Comparison of ENCODE assay signal across 8 cellular contexts in the genomic region with DNA sequence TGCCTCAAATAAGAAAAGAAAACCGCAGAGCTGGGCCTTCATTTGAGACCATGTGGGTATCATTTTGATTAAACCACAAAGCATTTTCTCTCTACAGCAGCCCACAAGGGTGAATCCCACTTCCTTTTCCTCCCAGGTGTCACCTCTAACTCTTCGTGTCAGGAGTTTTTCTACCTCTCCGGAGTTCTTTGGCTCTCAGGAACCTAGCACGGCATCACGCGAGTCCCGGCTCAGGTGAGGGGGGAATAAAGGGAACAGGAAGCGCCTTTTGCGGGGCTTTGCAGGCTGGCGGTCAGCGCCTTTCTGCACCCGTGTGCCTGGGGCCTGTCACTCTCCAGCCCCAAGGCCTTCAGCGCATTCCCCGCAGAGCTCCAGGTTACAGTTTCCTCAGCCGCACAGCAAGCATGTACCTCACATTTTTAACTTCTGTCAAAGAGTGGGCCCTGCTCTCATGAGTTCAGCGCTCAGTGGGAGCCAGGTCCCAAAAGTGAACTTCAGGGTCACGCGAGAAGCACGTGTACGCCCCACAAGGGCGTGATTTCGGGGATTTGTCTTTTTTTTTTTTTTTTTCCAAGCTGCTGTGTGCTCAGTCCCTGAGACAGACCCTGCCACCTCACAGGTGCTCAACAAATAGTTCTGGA. TPM values are rescaled to one million over a fixed set of nuclear protein-coding genes. Genes with fewer than 3 reads are reported as not detected.
DNase-seq lines count a peak whose midpoint lies in the region; ATAC-seq, FAIRE-seq and TF ChIP-seq lines count a peak whose summit lies in the region.

No MANE protein-coding gene starts in this region.

- no peak for TF ChIP-seq RAD21 in GM12878 (IDR thresholded peaks at IDR 0.05; ENCODE audit: insufficient read depth, low read depth, low read length)

- H4K20me1 ChIP-seq in BLaER1 (no peaks in the 10 kb centered on the region), GM12878 (ENCODE audit: control insufficient read depth, insufficient read depth) (no peaks in the 10 kb centered on the region)

- no peaks in the 10 kb centered on the region for H3K36me3 ChIP-seq in BLaER1
- H3K36me3 ChIP-seq in GM12878 (ENCODE audit: control insufficient read depth in 2 of 2, insufficient read depth in 2 of 2, low read length in 1 of 2) = no peaks in the 10 kb centered on the region

- H3K9ac ChIP-seq in BLaER1 (peak overlapping the region; percentile 74), GM12878 (ENCODE audit: control insufficient read depth, insufficient read depth, low read length) (peak overlapping the region; percentile 72)

- TF ChIP-seq CTCF in GM12878 (IDR thresholded peaks at IDR 0.05 in 2 of 3, conservative IDR thresholded peaks at IDR 0.05 in 1 of 3; ENCODE audit: control insufficient read depth in 2 of 3, extremely low read depth in 1 of 3, insufficient read depth in 1 of 3, low read depth in 3 of 3, low read length in 3 of 3) = no peak

- ATAC-seq in GM19324 (IDR thresholded peaks at IDR 0.05; ENCODE audit: low FRiP score, unreplicated experiment) (peak; percentile 23), HG03442 (IDR thresholded peaks at IDR 0.05; ENCODE audit: unreplicated experiment) (peak; percentile 17), SK-N-SH treated with all-trans-retinoic acid at 6 μM for 48 hours (peak; percentile 56), GM12878 (peak; percentile 55)

- FAIRE-seq in GM12878 (lab: Jason Lieb, UNC) = no peak

- RAD21 ChIA-PET in GM12878 (lab: Charles Lee; ENCODE audit: unreplicated experiment) = interaction anchor here (0.6 to 3.9 kb wide), 11 partner anchors 38 to 291 kb away, joined by 3 to 23 read pairs (median 5); no protein-coding TSS in a partner anchor

- CTCF ChIA-PET in GM12878 (lab: Yijun Ruan, JAX) = interaction anchor here (0.6 to 7.6 kb wide), 16 partner anchors 14 to 280 kb away, joined by 3 to 57 read pairs (median 5); a partner anchor contains a TSS

- peaks cover 37% of the 10 kb centered on the region for H3K4me1 ChIP-seq in BLaER1
- peaks cover 17% of the 10 kb centered on the region for H3K4me1 ChIP-seq in GM12878 (ENCODE audit: control insufficient read depth, insufficient read depth, low read length)

- H3K9me3 ChIP-seq in BLaER1 (no peaks in the 10 kb centered on the region), GM12878 (replicated peaks; ENCODE audit: control insufficient read depth, insufficient read depth, low read length) (no peaks in the 10 kb centered on the region)

- SMC1A ChIA-PET in GM12878 (lab: Charles Lee; ENCODE audit: uncharacterized antibody, unreplicated experiment) = interaction anchor here (1.0 to 5.5 kb wide), 16 partner anchors 11 to 266 kb away, joined by 3 to 19 read pairs (median 4); no protein-coding TSS in a partner anchor

- BruUV-seq in GM12878 (replicated peaks; lab: Mats Ljungman, UMichigan) = TSS peak; percentile 66

- H3K79me2 ChIP-seq in GM12878 (ENCODE audit: control insufficient read depth, insufficient read depth, low read length) = no peaks in the 10 kb centered on the region

- H3K27me3 ChIP-seq in BLaER1 (no peaks in the 10 kb centered on the region), GM12878 (replicated peaks in 1 of 2; ENCODE audit: control insufficient read depth in 2 of 2, insufficient read depth in 2 of 2, low read length in 1 of 2) (no peaks in the 10 kb centered on the region)

- peak in 1 of 2 experiments; percentile 19; a peak in 1 of 4 replicates for TF ChIP-seq EP300 in GM12878 (IDR thresholded peaks at IDR 0.05; ENCODE audit: borderline replicate concordance in 1 of 2, control insufficient read depth in 1 of 2, low read depth in 2 of 2, low read length in 2 of 2)

- peak; percentile 55 for DNase-seq in GM12878 (ENCODE audit: low read depth, low spot score)
- DNase-seq in iPS-NIHi7 (ENCODE audit: extremely low spot score) = peak; percentile 60
- DNase-seq in stimulated activated CD4-positive, alpha-beta T cell treated with anti-CD3 and anti-CD28 coated beads, Interleukin-15, amount 100 ng/mL, for 24 hours = peak; percentile 69
- no peak for DNase-seq in NCI-H1436 (lab: John Stamatoyannopoulos, UW)

- H3K4me2 ChIP-seq in BLaER1 (peak overlapping the region; percentile 94), GM12878 (ENCODE audit: control insufficient read depth, insufficient read depth) (peak overlapping the region; percentile 99)

- peak overlapping the region; percentile 78 for H2AFZ ChIP-seq in GM12878 (ENCODE audit: control insufficient read depth, low read depth, low read length)

- H3K4me3 ChIP-seq in BLaER1 (peak overlapping the region; percentile 65), GM12878 (peak overlapping the region; percentile 85)

- TF ChIP-seq POLR2A in GM12878 (IDR thresholded peaks at IDR 0.05; ENCODE audit: low read depth, low read length) = no peak

- in situ Hi-C loops in GM12878 (cut with MboI) = no loop called here

- peak overlapping the region; percentile 64 for H3K27ac ChIP-seq in BLaER1
- H3K27ac ChIP-seq in GM12878 (ENCODE audit: control insufficient read depth, insufficient read depth) = peak overlapping the region; percentile 75

- intact Hi-C loops in GM12878 (cut with micrococcal nuclease; ENCODE audit: unreplicated experiment) = loop anchor here (2.0 kb wide), 1 partner anchor 42 kb away; no protein-coding TSS in a partner anchor

- POLR2A ChIA-PET in GM12878 (lab: Charles Lee) = interaction anchor here (0.5 to 4.5 kb wide), 9 partner anchors 20 to 256 kb away, joined by 3 to 35 read pairs (median 4); a partner anchor contains a TSS

- 1% methylated on average over 22 of the region's 22 CpGs for WGBS in GM12878 (ENCODE audit: insufficient coverage, insufficient replicate concordance, low lambda C conversion rate, missing lambda C conversion rate)

TF ChIP-seq in GM12878, 131 proteins besides CTCF, POLR2A, EP300 and RAD21 (continues in another document):
- TF ChIP-seq BCL11A (IDR thresholded peaks at IDR 0.05; ENCODE audit: low read depth, low read length) (0 out of 2 replicates have a peak, but pooled peaks have one; percentile 61), POLR2AphosphoS5 (IDR thresholded peaks at IDR 0.05; ENCODE audit: low read length) (0 out of 2 replicates have a peak, but pooled peaks have one; percentile 21), SMARCA5 (IDR thresholded peaks at IDR 0.05) (no peak)

RNA-seq across cellular contexts. Expression of a gene that starts 0.7 kb away (rescaled TPM):
- 25.0 and 26.2 TPM in 2 replicates for total RNA-seq in GM12878 (2013; cell fraction: nucleolus; rRNA removed)
- 7.2 and 7.7 TPM in 2 replicates for total RNA-seq in GM12878 (2014; rRNA removed)
- 6.9 and 7.1 TPM in 2 replicates for total RNA-seq in GM12878 (2014; rRNA removed; fragmentation: Illumina TruSeq; extraction: Trizol)
- 12.9 and 13.2 TPM in 2 replicates for total RNA-seq in GM12878 (2021)
- polyA plus RNA-seq in GM12878 (2011; ENCODE audit: low read depth) = 1.7 TPM
- 3.2 and 6.1 TPM in 2 replicates for polyA plus RNA-seq in GM12878 (2011; rRNA removed)
- polyA plus RNA-seq in GM12878 (2011; cell fraction: cytosol; rRNA removed) = 4.1 and 5.3 TPM in 2 replicates
- polyA plus RNA-seq in GM12878 (2011; cell fraction: nucleus; rRNA removed) = 39.1 and 43.0 TPM in 2 replicates
- polyA plus RNA-seq in GM12878 (2012) = 5.4 TPM in 2 replicates
- polyA plus RNA-seq in GM12878 (2014; fragmentation: Illumina TruSeq; extraction: Trizol) = 3.2 and 6.7 TPM in 2 replicates
- 1 to 10 TPM in 1 of 2 experiments, under 1 TPM in 1; 0.31 to 1.2 TPM for polyA plus RNA-seq in GM12878 (2014; fragmentation: Nextera tagmentation; extraction: Ambion mirVana)
- 8.5 and 11.0 TPM in 2 replicates for polyA plus RNA-seq in GM12878 (2014; rRNA removed)
- 10 to 100 TPM; 16.3 to 17.9 TPM for polyA plus RNA-seq in GM12878 (2016; fragmentation: Nextera tagmentation; extraction: Ambion mirVana)
- polyA minus RNA-seq in GM12878 (2011; rRNA and poly(A)+ RNA removed) = 6.8 and 10.0 TPM in 2 replicates
- polyA minus RNA-seq in GM12878 (2011; cell fraction: cytosol; rRNA and poly(A)+ RNA removed) = 2.2 and 3.1 TPM in 2 replicates
- polyA minus RNA-seq in GM12878 (2011; cell fraction: nucleus; rRNA and poly(A)+ RNA removed) = 11.1 and 16.5 TPM in 2 replicates

RNA-seq across cellular contexts. Expression of a gene that starts 17.2 kb away (rescaled TPM):
- 0.29 and 0.77 TPM in 2 replicates for total RNA-seq in GM12878 (2013; cell fraction: nucleolus; rRNA removed)
- total RNA-seq in GM12878 (2014; rRNA removed) (0.51 and 0.87 TPM in 2 replicates), GM12878 (2014; rRNA removed; fragmentation: Illumina TruSeq; extraction: Trizol) (0.58 and 0.60 TPM in 2 replicates), GM12878 (2021) (0.48 and 0.69 TPM in 2 replicates)
- 0.34 TPM for polyA plus RNA-seq in GM12878 (2011; ENCODE audit: low read depth)
- polyA plus RNA-seq in GM12878 (2011; rRNA removed) (0.10 and 0.20 TPM in 2 replicates), GM12878 (2014; fragmentation: Illumina TruSeq; extraction: Trizol) (0.46 and 0.51 TPM in 2 replicates), GM12878 (2014; fragmentation: Nextera tagmentation; extraction: Ambion mirVana) (under 1 TPM; 0.13 to 0.42 TPM), GM12878 (2014; rRNA removed) (0.45 and 0.51 TPM in 2 replicates), GM12878 (2016; fragmentation: Nextera tagmentation; extraction: Ambion mirVana) (under 1 TPM; 0.57 to 0.79 TPM)
- 0.09 and 0.13 TPM in 2 replicates for polyA plus RNA-seq in GM12878 (2011; cell fraction: cytosol; rRNA removed)
- 0.63 and 0.72 TPM in 2 replicates for polyA plus RNA-seq in GM12878 (2011; cell fraction: nucleus; rRNA removed)
- 0.55 and 1.1 TPM in 2 replicates for polyA plus RNA-seq in GM12878 (2012)
- 0.22 and 0.57 TPM in 2 replicates for polyA minus RNA-seq in GM12878 (2011; rRNA and poly(A)+ RNA removed)
- polyA minus RNA-seq in GM12878 (2011; cell fraction: cytosol; rRNA and poly(A)+ RNA removed) = not detected in 2 replicates
- 0.19 and 0.24 TPM in 2 replicates for polyA minus RNA-seq in GM12878 (2011; cell fraction: nucleus; rRNA and poly(A)+ RNA removed)

RNA-seq across cellular contexts. Expression of a gene that starts 54.7 kb away (rescaled TPM):
- 43.5 and 50.3 TPM in 2 replicates for total RNA-seq in GM12878 (2013; cell fraction: nucleolus; rRNA removed)
- total RNA-seq in GM12878 (2014; rRNA removed) (59.2 and 62.7 TPM in 2 replicates), GM12878 (2014; rRNA removed; fragmentation: Illumina TruSeq; extraction: Trizol) (45.3 and 49.5 TPM in 2 replicates), GM12878 (2021) (63.0 and 67.9 TPM in 2 replicates)
- 22.4 TPM for polyA plus RNA-seq in GM12878 (2011; ENCODE audit: low read depth)
- polyA plus RNA-seq in GM12878 (2011; rRNA removed) (26.1 and 44.8 TPM in 2 replicates), GM12878 (2014; fragmentation: Illumina TruSeq; extraction: Trizol) (17.2 and 46.9 TPM in 2 replicates), GM12878 (2014; fragmentation: Nextera tagmentation; extraction: Ambion mirVana) (10 to 100 TPM; 34.3 to 52.4 TPM), GM12878 (2014; rRNA removed) (76.7 and 78.4 TPM in 2 replicates), GM12878 (2016; fragmentation: Nextera tagmentation; extraction: Ambion mirVana) (10 to 100 TPM; 75.2 to 82.8 TPM)
- 64.1 and 90.2 TPM in 2 replicates for polyA plus RNA-seq in GM12878 (2011; cell fraction: cytosol; rRNA removed)
- polyA plus RNA-seq in GM12878 (2011; cell fraction: nucleus; rRNA removed) = 176 and 191 TPM in 2 replicates
- 33.5 and 39.6 TPM in 2 replicates for polyA plus RNA-seq in GM12878 (2012)
- 41.4 and 60.1 TPM in 2 replicates for polyA minus RNA-seq in GM12878 (2011; rRNA and poly(A)+ RNA removed)
- polyA minus RNA-seq in GM12878 (2011; cell fraction: cytosol; rRNA and poly(A)+ RNA removed) = 14.2 and 18.6 TPM in 2 replicates
- polyA minus RNA-seq in GM12878 (2011; cell fraction: nucleus; rRNA and poly(A)+ RNA removed) = 25.0 and 43.7 TPM in 2 replicates
